ENCODE assay signal across 8 cellular contexts in the genomic region with DNA sequence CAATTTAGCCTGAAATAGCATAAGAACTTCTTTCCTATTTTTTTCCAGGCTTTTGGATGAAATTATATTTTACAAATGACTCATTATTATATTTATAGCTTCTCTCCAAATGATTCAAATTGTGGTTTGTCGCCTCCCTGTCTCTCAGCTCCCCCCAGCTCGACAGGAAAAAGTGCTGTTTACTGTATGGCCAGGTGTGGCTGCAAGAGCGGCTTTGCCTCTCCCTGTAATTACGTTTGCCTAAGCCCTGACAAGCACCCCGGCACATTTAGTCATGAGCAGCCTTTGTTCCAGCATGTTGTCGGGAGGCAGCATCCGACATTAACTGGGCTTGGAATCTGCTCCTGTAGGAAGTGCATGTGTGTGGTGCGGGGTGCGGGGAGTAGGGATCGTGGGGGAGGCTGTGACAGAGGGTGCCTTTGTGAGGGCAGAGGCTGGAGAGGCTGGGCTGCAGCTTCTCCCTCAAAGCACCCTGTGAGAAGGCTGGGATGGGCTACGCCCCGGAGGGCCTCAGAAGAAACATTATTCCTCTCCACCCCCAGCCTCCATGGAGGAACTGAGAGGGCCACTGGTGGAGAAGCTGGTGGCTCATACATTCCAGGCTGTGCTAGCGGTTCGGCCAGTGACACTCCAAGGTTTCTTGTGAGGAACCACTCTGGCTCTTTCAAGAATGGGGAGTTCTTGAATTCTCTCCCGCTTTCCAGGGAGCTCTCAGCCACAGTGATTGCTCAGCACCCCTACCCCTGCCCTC. TPM values are rescaled to one million over a fixed set of nuclear protein-coding genes. Genes with fewer than 3 reads are reported as not detected.
DNase-seq lines count a peak whose midpoint lies in the region; ATAC-seq and TF ChIP-seq lines count a peak whose summit lies in the region.

No MANE protein-coding gene starts in this region.

- POLR2A ChIA-PET in CD8-positive, alpha-beta memory T cell (lab: Charles Lee): interaction anchor here (0.6 kb wide), 1 partner anchor 180 kb away, joined by 5 read pairs; no protein-coding TSS in a partner anchor

- H3K4me3 Mint-ChIP-seq in CD8-positive, alpha-beta memory T cell: peak overlapping the region in 4 of 7 donors; percentile 15 to 52 (median 38)
- peak overlapping the region in 2 of 3 experiments; percentile 41 to 48 for H3K4me3 Mint-ChIP-seq in nephron

- peak overlapping the region in 1 of 8 donors; percentile 46 for H3K27ac Mint-ChIP-seq in CD8-positive, alpha-beta memory T cell
- peak overlapping the region; percentile 87 to 100 (median 97) for H3K27ac Mint-ChIP-seq in nephron

- peaks cover 10 to 19% (median 10%) of the 10 kb centered on the region in 3 donors for H3K4me1 Mint-ChIP-seq in CD8-positive, alpha-beta memory T cell
- peaks cover 67% of the 10 kb centered on the region for H3K4me1 Mint-ChIP-seq in nephron

- H3K4me2 ChIP-seq in MM.1S (ENCODE audit: low read depth, low read length): peak overlapping the region; percentile 52

- H3K9me3 Mint-ChIP-seq in CD8-positive, alpha-beta memory T cell: peaks cover 0 to 6% (median 4%) of the 10 kb centered on the region in 5 donors
- H3K9me3 Mint-ChIP-seq in nephron: peaks cover 4% of the 10 kb centered on the region

- no peaks in the 10 kb centered on the region for H4K20me1 ChIP-seq in MM.1S (ENCODE audit: insufficient read depth, low read length)

- H3K9me2 ChIP-seq in MM.1S (replicated peaks; ENCODE audit: insufficient read depth, low read length): no peaks in the 10 kb centered on the region

- ATAC-seq in SK-N-SH treated with all-trans-retinoic acid at 6 μM for 48 hours (peak; percentile 60), HG03457 (IDR thresholded peaks at IDR 0.05; ENCODE audit: unreplicated experiment) (no peak)

- peaks cover 0 to 12% of the 10 kb centered on the region in 2 donors for H3K27me3 Mint-ChIP-seq in CD8-positive, alpha-beta memory T cell
- H3K27me3 Mint-ChIP-seq in nephron (ENCODE audit: low read depth): no peaks in the 10 kb centered on the region

- H3K9ac ChIP-seq in MM.1S (ENCODE audit: low read length): peak overlapping the region; percentile 11; the same call in 1 of the 2 replicates

- peaks cover 0 to 4% (median 0%) of the 10 kb centered on the region in 3 donors for H3K36me3 Mint-ChIP-seq in CD8-positive, alpha-beta memory T cell
- peaks cover 4% of the 10 kb centered on the region for H3K36me3 Mint-ChIP-seq in nephron (ENCODE audit: low read depth)

- H3K27me3 ChIP-seq in CD8-positive, alpha-beta memory T cell (ENCODE audit: insufficient read depth, low read length, poor library complexity, severe bottlenecking): no peaks in the 10 kb centered on the region
- no peaks in the 10 kb centered on the region for H3K27me3 ChIP-seq in MM.1S (replicated peaks; ENCODE audit: insufficient read depth, low read length)

- H2AFZ ChIP-seq in MM.1S (ENCODE audit: low read length): peak overlapping the region; percentile 36

- no peak overlapping the region for H3K27ac ChIP-seq in CD8-positive, alpha-beta memory T cell (ENCODE audit: low read depth, low read length)
- peak overlapping the region; percentile 22; the same call in 1 of the 2 replicates for H3K27ac ChIP-seq in MM.1S (ENCODE audit: low read length)

- no peak overlapping the region for H3K4me3 ChIP-seq in CD8-positive, alpha-beta memory T cell (ENCODE audit: low read length)
- H3K4me3 ChIP-seq in MM.1S (ENCODE audit: low read length) (no peak overlapping the region; the same call in 1 of the 2 replicates), epithelial cell of esophagus (ENCODE audit: low read length) (peak overlapping the region; percentile 22)

- DNase-seq in CD8-positive, alpha-beta memory T cell: peak in 1 of 5 donors; percentile 56
- DNase-seq in MM.1S (peak; percentile 74), epithelial cell of esophagus (ENCODE audit: low read depth) (peak; percentile 99)
- no peak for DNase-seq in stimulated activated CD8-positive, alpha-beta memory T cell treated with anti-CD3 and anti-CD28 coated beads, Interleukin-4, amount 100 ng/mL, for 48 hours
- no peak for DNase-seq in activated CD4-positive, CD25-positive, alpha-beta regulatory T cell (lab: John Stamatoyannopoulos, UW)

- CTCF ChIA-PET in CD8-positive, alpha-beta memory T cell (lab: Charles Lee): interaction anchor here (0.7 to 1.2 kb wide), 5 partner anchors 8 to 55 kb away, joined by 3 to 4 read pairs (median 3); no protein-coding TSS in a partner anchor

- H3K4me1 ChIP-seq in CD8-positive, alpha-beta memory T cell (ENCODE audit: insufficient read depth, low read length): peaks cover 15% of the 10 kb centered on the region
- H3K4me1 ChIP-seq in MM.1S (ENCODE audit: low read length): peaks cover 18% of the 10 kb centered on the region

- no peaks in the 10 kb centered on the region for H3K9me3 ChIP-seq in CD8-positive, alpha-beta memory T cell (ENCODE audit: low read length)
- H3K9me3 ChIP-seq in MM.1S (replicated peaks; ENCODE audit: insufficient read depth, low read length): no peaks in the 10 kb centered on the region

- H3K36me3 ChIP-seq in CD8-positive, alpha-beta memory T cell (ENCODE audit: insufficient read depth, low read length): no peaks in the 10 kb centered on the region
- H3K36me3 ChIP-seq in MM.1S (replicated peaks; ENCODE audit: insufficient read depth, low read length): no peaks in the 10 kb centered on the region

- H3K79me2 ChIP-seq in MM.1S (ENCODE audit: low read length): no peaks in the 10 kb centered on the region

- TF ChIP-seq CTCF in MM.1S (IDR thresholded peaks at IDR 0.05; ENCODE audit: low read length): peak; percentile 18; the same call in 1 of the 2 replicates
- peak; percentile 8 for TF ChIP-seq CTCF in epithelial cell of esophagus (IDR thresholded peaks at IDR 0.05; ENCODE audit: insufficient read depth, low read depth, low read length, missing control alignments)
- TF ChIP-seq CTCF in nephron (IDR thresholded peaks at IDR 0.05; ENCODE audit: unreplicated experiment in 3 of 3): no peak

- no peaks in the 10 kb centered on the region for H3F3A ChIP-seq in MM.1S (ENCODE audit: insufficient read depth, low read length)

TF ChIP-seq in SK-N-SH treated with all-trans-retinoic acid at 6 μM for 48 hours, 23 proteins besides CTCF, POLR2A, EP300 and RAD21 (continues in another document):
- TF ChIP-seq ZNF565 (CRISPR knock-in tag; conservative IDR thresholded peaks at IDR 0.05; ENCODE audit: low read depth): no peak
- no peak for TF ChIP-seq ESRRG (CRISPR knock-in tag; IDR thresholded peaks at IDR 0.05)
- TF ChIP-seq GLIS3 (CRISPR knock-in tag; IDR thresholded peaks at IDR 0.05): no peak
- TF ChIP-seq ARNTL (CRISPR knock-in tag; IDR thresholded peaks at IDR 0.05; ENCODE audit: borderline replicate concordance, low read depth): no peak
- no peak for TF ChIP-seq RARB (CRISPR knock-in tag; IDR thresholded peaks at IDR 0.05)
- TF ChIP-seq TOX (CRISPR knock-in tag; IDR thresholded peaks at IDR 0.05; ENCODE audit: borderline replicate concordance): no peak
- TF ChIP-seq ZFP3 (CRISPR knock-in tag; IDR thresholded peaks at IDR 0.05): no peak
- no peak for TF ChIP-seq ZFP30 (CRISPR knock-in tag; IDR thresholded peaks at IDR 0.05)
- TF ChIP-seq PPARA (CRISPR knock-in tag; IDR thresholded peaks at IDR 0.05; ENCODE audit: borderline replicate concordance): no peak
- no peak for TF ChIP-seq ZNF8 (CRISPR knock-in tag; IDR thresholded peaks at IDR 0.05)
- no peak for TF ChIP-seq SNAI2 (CRISPR knock-in tag; IDR thresholded peaks at IDR 0.05)
- TF ChIP-seq, protein P1, sequence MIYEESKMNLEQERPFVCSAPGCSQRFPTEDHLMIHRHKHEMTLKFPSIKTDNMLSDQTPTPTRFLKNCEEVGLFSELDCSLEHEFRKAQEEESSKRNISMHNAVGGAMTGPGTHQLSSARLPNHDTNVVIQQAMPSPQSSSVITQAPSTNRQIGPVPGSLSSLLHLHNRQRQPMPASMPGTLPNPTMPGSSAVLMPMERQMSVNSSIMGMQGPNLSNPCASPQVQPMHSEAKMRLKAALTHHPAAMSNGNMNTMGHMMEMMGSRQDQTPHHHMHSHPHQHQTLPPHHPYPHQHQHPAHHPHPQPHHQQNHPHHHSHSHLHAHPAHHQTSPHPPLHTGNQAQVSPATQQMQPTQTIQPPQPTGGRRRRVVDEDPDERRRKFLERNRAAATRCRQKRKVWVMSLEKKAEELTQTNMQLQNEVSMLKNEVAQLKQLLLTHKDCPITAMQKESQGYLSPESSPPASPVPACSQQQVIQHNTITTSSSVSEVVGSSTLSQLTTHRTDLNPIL (CRISPR knock-in tag; IDR thresholded peaks at IDR 0.05; ENCODE audit: low read depth): no peak
- TF ChIP-seq CSDC2 (CRISPR knock-in tag; IDR thresholded peaks at IDR 0.05): no peak
- TF ChIP-seq, protein P2, sequence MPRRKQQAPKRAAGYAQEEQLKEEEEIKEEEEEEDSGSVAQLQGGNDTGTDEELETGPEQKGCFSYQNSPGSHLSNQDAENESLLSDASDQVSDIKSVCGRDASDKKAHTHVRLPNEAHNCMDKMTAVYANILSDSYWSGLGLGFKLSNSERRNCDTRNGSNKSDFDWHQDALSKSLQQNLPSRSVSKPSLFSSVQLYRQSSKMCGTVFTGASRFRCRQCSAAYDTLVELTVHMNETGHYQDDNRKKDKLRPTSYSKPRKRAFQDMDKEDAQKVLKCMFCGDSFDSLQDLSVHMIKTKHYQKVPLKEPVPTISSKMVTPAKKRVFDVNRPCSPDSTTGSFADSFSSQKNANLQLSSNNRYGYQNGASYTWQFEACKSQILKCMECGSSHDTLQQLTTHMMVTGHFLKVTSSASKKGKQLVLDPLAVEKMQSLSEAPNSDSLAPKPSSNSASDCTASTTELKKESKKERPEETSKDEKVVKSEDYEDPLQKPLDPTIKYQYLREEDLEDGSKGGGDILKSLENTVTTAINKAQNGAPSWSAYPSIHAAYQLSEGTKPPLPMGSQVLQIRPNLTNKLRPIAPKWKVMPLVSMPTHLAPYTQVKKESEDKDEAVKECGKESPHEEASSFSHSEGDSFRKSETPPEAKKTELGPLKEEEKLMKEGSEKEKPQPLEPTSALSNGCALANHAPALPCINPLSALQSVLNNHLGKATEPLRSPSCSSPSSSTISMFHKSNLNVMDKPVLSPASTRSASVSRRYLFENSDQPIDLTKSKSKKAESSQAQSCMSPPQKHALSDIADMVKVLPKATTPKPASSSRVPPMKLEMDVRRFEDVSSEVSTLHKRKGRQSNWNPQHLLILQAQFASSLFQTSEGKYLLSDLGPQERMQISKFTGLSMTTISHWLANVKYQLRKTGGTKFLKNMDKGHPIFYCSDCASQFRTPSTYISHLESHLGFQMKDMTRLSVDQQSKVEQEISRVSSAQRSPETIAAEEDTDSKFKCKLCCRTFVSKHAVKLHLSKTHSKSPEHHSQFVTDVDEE (CRISPR knock-in tag; IDR thresholded peaks at IDR 0.05): no peak

RNA-seq across cellular contexts. Expression of a gene that starts 42.1 kb away (rescaled TPM):
- 10 to 100 TPM; 72.8 to 76.4 TPM for total RNA-seq in CD8-positive, alpha-beta memory T cell
- 55.0 TPM for polyA plus RNA-seq in CD8-positive, alpha-beta memory T cell

RNA-seq across cellular contexts. Expression of a gene that starts 52.8 kb away (rescaled TPM):
- 10 to 100 TPM; 10.1 to 11.8 TPM for total RNA-seq in CD8-positive, alpha-beta memory T cell
- polyA plus RNA-seq in CD8-positive, alpha-beta memory T cell: 22.0 TPM

Comparison
In these comparisons a context has a peak if more than half of its experiments do, and no peak if none do; other contexts are left out.
1. DNase-seq: peak in MM.1S (single experiment) and epithelial cell of esophagus (single experiment); none in stimulated activated CD8-positive, alpha-beta memory T cell treated with anti-CD3 and anti-CD28 coated beads, Interleukin-4, amount 100 ng/mL, for 48 hours (single experiment) and activated CD4-positive, CD25-positive, alpha-beta regulatory T cell (0 of 4).
2. CTCF ChIP-seq: peak in MM.1S (single experiment) and epithelial cell of esophagus (single experiment); none in nephron (0 of 3).